Comparison of ENCODE assay signal across 28 cellular contexts in genomic region chr9:135979472-135980166, GRCh38. TPM values are rescaled to one million over a fixed set of nuclear protein-coding genes. Genes with fewer than 3 reads are reported as not detected.
DNase-seq lines count a peak whose midpoint lies in the region; ATAC-seq, FAIRE-seq and TF ChIP-seq lines count a peak whose summit lies in the region.
"Had no signal": no experiment of that assay in that cellular context is flagged by ENCODE, and none has a peak within 500 bp of the region (broad histone marks: within the 10 kb centered on the region; RNA-seq: fewer than 3 reads in every experiment).

No MANE protein-coding gene starts in this region.

- CTCF ChIA-PET in activated CD8-positive, alpha-beta T cell treated with anti-CD3 and anti-CD28 coated beads, Interleukin-2, amount 10 ng/mL, durations not matched to agents 7 days and 5 days (lab: Charles Lee) = interaction anchor here (1.5 kb wide), 1 partner anchor 143 kb away, joined by 4 read pairs; no protein-coding TSS in a partner anchor
- CTCF ChIA-PET in activated CD8-positive, alpha-beta T cell treated with anti-CD3 and anti-CD28 coated beads for 36 hours (lab: Charles Lee) = interaction anchor here (1.5 kb wide), 1 partner anchor 12 kb away, joined by 4 read pairs; no protein-coding TSS in a partner anchor
- CTCF ChIA-PET in HepG2 (lab: Yijun Ruan, JAX; ENCODE audit: low intra/inter-chr PET ratio, low total read pairs) = no interaction called here

- peak; percentile 4 for ATAC-seq in activated CD8-positive, alpha-beta T cell treated with anti-CD3 and anti-CD28 coated beads, Interleukin-2, amount 10 ng/mL, durations not matched to agents 7 days and 5 days
- ATAC-seq in activated CD8-positive, alpha-beta T cell treated with anti-CD3 and anti-CD28 coated beads for 36 hours = no peak
- ATAC-seq in HepG2 (peak; percentile 17), GM18505 (IDR thresholded peaks at IDR 0.05; ENCODE audit: unreplicated experiment) (no peak), HG03196 (IDR thresholded peaks at IDR 0.05; ENCODE audit: unreplicated experiment) (no peak)

- no peaks in the 10 kb centered on the region for H3K79me2 ChIP-seq in HepG2 (ENCODE audit: insufficient read depth, low read length)

- H3K4me3 Mint-ChIP-seq in activated CD8-positive, alpha-beta T cell treated with anti-CD3 and anti-CD28 coated beads, Interleukin-2, amount 10 ng/mL, durations not matched to agents 7 days and 5 days = peak overlapping the region; percentile 22
- no peak overlapping the region for H3K4me3 Mint-ChIP-seq in activated CD8-positive, alpha-beta T cell treated with anti-CD3 and anti-CD28 coated beads for 36 hours
- H3K4me3 Mint-ChIP-seq in activated naive CD8-positive, alpha-beta T cell treated with anti-CD3 and anti-CD28 coated beads for 36 hours = peak overlapping the region; percentile 40
- H3K4me3 Mint-ChIP-seq: activated CD4-positive, alpha-beta T cell treated with anti-CD3 and anti-CD28 coated beads for 36 hours; HFFc6 had no signal

- no peak for TF ChIP-seq RAD21 in HepG2 (CRISPR knock-in tag; IDR thresholded peaks at IDR 0.05)

- no peak for TF ChIP-seq EP300 in HepG2 (IDR thresholded peaks at IDR 0.05; ENCODE audit: low read depth in 2 of 2, low read length in 2 of 2)
- no peak for TF ChIP-seq EP300 in HepG2 (CRISPR knock-in tag; IDR thresholded peaks at IDR 0.05; ENCODE audit: borderline replicate concordance)

- H3K27me3 ChIP-seq in HepG2 (ENCODE audit: control insufficient read depth in 1 of 2, insufficient read depth in 2 of 2, low read length in 2 of 2) = peaks cover 23 to 66% of the 10 kb centered on the region in 2 experiments
- H3K27me3 ChIP-seq: colonic mucosa, testis, uterus had no signal

- H3K36me3 Mint-ChIP-seq in activated CD8-positive, alpha-beta T cell treated with anti-CD3 and anti-CD28 coated beads, Interleukin-2, amount 10 ng/mL, durations not matched to agents 7 days and 5 days (ENCODE audit: low read depth) = no peaks in the 10 kb centered on the region
- H3K36me3 Mint-ChIP-seq in activated CD8-positive, alpha-beta T cell treated with anti-CD3 and anti-CD28 coated beads for 36 hours (ENCODE audit: low read depth) = no peaks in the 10 kb centered on the region
- H3K36me3 Mint-ChIP-seq in activated naive CD8-positive, alpha-beta T cell treated with anti-CD3 and anti-CD28 coated beads for 36 hours = no peaks in the 10 kb centered on the region
- H3K36me3 Mint-ChIP-seq: stimulated activated naive B cell treated with anti-CD40 and anti-IgM and Interleukin-4, amounts not matched to agents 10 μg/mL and 1 μg/mL and 100 μg/mL, for 72 hours had no signal

- intact Hi-C loops in activated CD8-positive, alpha-beta T cell treated with anti-CD3 and anti-CD28 coated beads for 36 hours (cut with micrococcal nuclease) = no loop called here
- intact Hi-C loops in HepG2 (cut with micrococcal nuclease; ENCODE audit: unreplicated experiment) = no loop called here
- intact Hi-C loops in posterior vena cava (cut with DNase I) = loop anchor here in 1 of 2 donors (1.0 kb wide), 1 partner anchor 22 kb away; no protein-coding TSS in a partner anchor

- DNase-seq in activated CD8-positive, alpha-beta T cell treated with anti-CD3 and anti-CD28 coated beads, Interleukin-2, amount 10 ng/mL, durations not matched to agents 7 days and 5 days = no peak
- no peak for DNase-seq in activated CD8-positive, alpha-beta T cell treated with anti-CD3 and anti-CD28 coated beads for 36 hours
- no peak for DNase-seq in activated naive CD8-positive, alpha-beta T cell treated with anti-CD3 and anti-CD28 coated beads for 36 hours
- DNase-seq in HepG2 (ENCODE audit: low spot score) (no peak), posterior vena cava (ENCODE audit: low spot score) (no peak)
- DNase-seq in activated T-cell treated with anti-CD3 and anti-CD28 coated beads, Interleukin-2, amount 50 U/mL, for 48 hours = no peak
- DNase-seq: Calu3; colonic mucosa; foreskin fibroblast; heart right ventricle; HFFc6; left cardiac atrium; mammary epithelial cell; NCI-H1417 treated with DMSO at 0.1 percent for 48 hours; NCI-H2081; NCI-H345; NCI-H774; stimulated activated naive B cell treated with anti-CD40 and anti-IgM and Interleukin-4, amounts not matched to agents 10 μg/mL and 1 μg/mL and 100 μg/mL, for 72 hours; testis; uterus had no signal

- no peak overlapping the region for H3K4me3 ChIP-seq in HepG2 (replicated peaks in 1 of 3; ENCODE audit: insufficient read depth in 1 of 3, low read depth in 2 of 3, low read length in 3 of 3)
- H3K4me3 ChIP-seq: breast epithelium, colonic mucosa, heart right ventricle, testis, uterus had no signal

- 0 out of 2 replicates have a peak, but pooled peaks cover 2% of the 10 kb centered on the region for H4K20me1 ChIP-seq in HepG2 (ENCODE audit: insufficient read depth, low read length)

- H3K9me3 ChIP-seq in HepG2 (ENCODE audit: low read length) = no peaks in the 10 kb centered on the region
- H3K9me3 ChIP-seq: breast epithelium, colonic mucosa, heart right ventricle, testis, uterus had no signal

- no peaks in the 10 kb centered on the region for H3K9me3 Mint-ChIP-seq in activated CD8-positive, alpha-beta T cell treated with anti-CD3 and anti-CD28 coated beads, Interleukin-2, amount 10 ng/mL, durations not matched to agents 7 days and 5 days (ENCODE audit: insufficient read depth)
- no peaks in the 10 kb centered on the region for H3K9me3 Mint-ChIP-seq in activated CD8-positive, alpha-beta T cell treated with anti-CD3 and anti-CD28 coated beads for 36 hours
- H3K9me3 Mint-ChIP-seq in activated naive CD8-positive, alpha-beta T cell treated with anti-CD3 and anti-CD28 coated beads for 36 hours = no peaks in the 10 kb centered on the region
- H3K9me3 Mint-ChIP-seq: activated T-cell treated with anti-CD3 and anti-CD28 coated beads, Interleukin-2, amount 50 U/mL, for 4 hours; HFFc6; stimulated activated naive B cell treated with anti-CD40 and anti-IgM and Interleukin-4, amounts not matched to agents 10 μg/mL and 1 μg/mL and 100 μg/mL, for 72 hours had no signal

- H3K4me1 ChIP-seq in HepG2 (ENCODE audit: insufficient read depth, low read length) = no peaks in the 10 kb centered on the region
- H3K4me1 ChIP-seq: breast epithelium, colonic mucosa, uterus had no signal

- H3K27ac ChIP-seq in HepG2 (ENCODE audit: extremely low read length, insufficient read depth, low read length) = no peak overlapping the region
- H3K27ac ChIP-seq: breast epithelium, colonic mucosa, heart right ventricle, KMS-11, uterus had no signal

- H3K36me3 ChIP-seq in HepG2 (replicated peaks in 1 of 2; ENCODE audit: control insufficient read depth in 1 of 2, insufficient read depth in 2 of 2, low read length in 2 of 2) = no peaks in the 10 kb centered on the region
- H3K36me3 ChIP-seq: breast epithelium, colonic mucosa, heart right ventricle, uterus had no signal

- H3K4me1 Mint-ChIP-seq in activated CD8-positive, alpha-beta T cell treated with anti-CD3 and anti-CD28 coated beads, Interleukin-2, amount 10 ng/mL, durations not matched to agents 7 days and 5 days (ENCODE audit: low read depth) = peaks cover 12% of the 10 kb centered on the region
- peaks cover 11% of the 10 kb centered on the region for H3K4me1 Mint-ChIP-seq in activated CD8-positive, alpha-beta T cell treated with anti-CD3 and anti-CD28 coated beads for 36 hours (ENCODE audit: low read depth)
- H3K4me1 Mint-ChIP-seq in activated naive CD8-positive, alpha-beta T cell treated with anti-CD3 and anti-CD28 coated beads for 36 hours = peaks cover 8% of the 10 kb centered on the region

- H2AFZ ChIP-seq in HepG2 (ENCODE audit: low read length) = no peak overlapping the region

- H3K27me3 Mint-ChIP-seq in activated CD8-positive, alpha-beta T cell treated with anti-CD3 and anti-CD28 coated beads, Interleukin-2, amount 10 ng/mL, durations not matched to agents 7 days and 5 days (ENCODE audit: low read depth) = no peaks in the 10 kb centered on the region
- H3K27me3 Mint-ChIP-seq in activated CD8-positive, alpha-beta T cell treated with anti-CD3 and anti-CD28 coated beads for 36 hours = no peaks in the 10 kb centered on the region
- no peaks in the 10 kb centered on the region for H3K27me3 Mint-ChIP-seq in activated naive CD8-positive, alpha-beta T cell treated with anti-CD3 and anti-CD28 coated beads for 36 hours
- H3K27me3 Mint-ChIP-seq: activated CD4-positive, alpha-beta T cell treated with anti-CD3 and anti-CD28 coated beads for 36 hours had no signal

- no peak for TF ChIP-seq CTCF in activated CD8-positive, alpha-beta T cell treated with anti-CD3 and anti-CD28 coated beads for 36 hours (IDR thresholded peaks at IDR 0.05)
- no peak for TF ChIP-seq CTCF in HepG2 (CRISPR knock-in tag; IDR thresholded peaks at IDR 0.05)

- no peak for TF ChIP-seq POLR2A in HepG2 (IDR thresholded peaks at IDR 0.05; ENCODE audit: insufficient read depth in 1 of 2, low read depth in 2 of 2, low read length in 2 of 2)
- TF ChIP-seq POLR2A in GM18505 (IDR thresholded peaks at IDR 0.05; ENCODE audit: borderline replicate concordance, extremely low read depth, insufficient read depth, insufficient read length) = no peak

- H3K9ac ChIP-seq in HepG2 (ENCODE audit: insufficient read depth, low read depth, low read length) = no peak overlapping the region
- H3K9ac ChIP-seq: KMS-11 had no signal

- POLR2A ChIA-PET in activated CD8-positive, alpha-beta T cell treated with anti-CD3 and anti-CD28 coated beads, Interleukin-2, amount 10 ng/mL, durations not matched to agents 7 days and 5 days (lab: Charles Lee) = interaction anchor here (0.6 to 0.7 kb wide), 2 partner anchors 108 to 115 kb away, joined by 3 read pairs; partner anchors contain the start of gene NACC2
- POLR2A ChIA-PET in activated CD8-positive, alpha-beta T cell treated with anti-CD3 and anti-CD28 coated beads for 36 hours (lab: Charles Lee) = interaction anchor here (0.9 to 1.0 kb wide), 2 partner anchors 10 to 18 kb away, joined by 3 read pairs; partner anchors contain the start of gene UBAC1
- POLR2A ChIA-PET in HepG2 (lab: Yijun Ruan, JAX) = no interaction called here

- in situ Hi-C loops in HepG2 (cut with HindIII; ENCODE audit: extremely low pct_ligation_motif_present, low pct_unique_long_range_greater_than_20kb) = loop anchor here (25.0 kb wide), 1 partner anchor 283 kb away; no protein-coding TSS in a partner anchor

- H3K27ac Mint-ChIP-seq in activated CD8-positive, alpha-beta T cell treated with anti-CD3 and anti-CD28 coated beads, Interleukin-2, amount 10 ng/mL, durations not matched to agents 7 days and 5 days = peak overlapping the region; percentile 80
- no peak overlapping the region for H3K27ac Mint-ChIP-seq in activated CD8-positive, alpha-beta T cell treated with anti-CD3 and anti-CD28 coated beads for 36 hours
- no peak overlapping the region for H3K27ac Mint-ChIP-seq in activated naive CD8-positive, alpha-beta T cell treated with anti-CD3 and anti-CD28 coated beads for 36 hours
- H3K27ac Mint-ChIP-seq: activated CD4-positive, alpha-beta T cell treated with anti-CD3 and anti-CD28 coated beads for 36 hours; HFFc6; progenitor cell of endocrine pancreas had no signal

- no peak for FAIRE-seq in HepG2 (lab: Jason Lieb, UNC)
- FAIRE-seq: A204.1 had no signal

- no peak overlapping the region for H3K4me2 ChIP-seq in HepG2 (ENCODE audit: low read depth, low read length)
- H3K4me2 ChIP-seq: KMS-11 had no signal

- no TSS peak for BruUV-seq in HepG2 (replicated peaks; lab: Mats Ljungman, UMichigan)

- WGBS in HepG2 (ENCODE audit: low lambda C conversion rate) = 38% methylated on average over 3 of the region's 20 CpGs

RNA-seq across cellular contexts. Expression of gene UBAC1, which starts 18.4 kb away (rescaled TPM):
- 10 to 100 TPM; 29.3 to 31.9 TPM for total RNA-seq in activated CD8-positive, alpha-beta T cell treated with anti-CD3 and anti-CD28 coated beads, Interleukin-2, amount 10 ng/mL, durations not matched to agents 7 days and 5 days
- total RNA-seq in activated CD8-positive, alpha-beta T cell treated with anti-CD3 and anti-CD28 coated beads for 36 hours = 10 to 100 TPM; 32.4 to 34.3 TPM
- 10 to 100 TPM; 30.0 to 32.6 TPM for total RNA-seq in activated naive CD8-positive, alpha-beta T cell treated with anti-CD3 and anti-CD28 coated beads for 36 hours
- total RNA-seq in HepG2 (2016; rRNA removed; fragmentation: Illumina TruSeq; extraction: Trizol) (28.7 and 32.2 TPM in 2 replicates), posterior vena cava (10 to 100 TPM; 32.7 to 34.1 TPM)
- total RNA-seq in HepG2 (2016; cell fraction: cytosol; rRNA removed; fragmentation: Illumina TruSeq; extraction: Trizol; ENCODE audit: low read depth) = 64.3 and 65.0 TPM in 2 replicates
- 24.0 and 31.6 TPM in 2 replicates for total RNA-seq in HepG2 (2016; cell fraction: insoluble cytoplasmic fraction; rRNA removed; fragmentation: Illumina TruSeq; extraction: Trizol)
- total RNA-seq in HepG2 (2016; cell fraction: membrane; rRNA removed; fragmentation: Illumina TruSeq; extraction: Trizol) = 72.1 and 78.0 TPM in 2 replicates
- total RNA-seq in HepG2 (2016; cell fraction: nucleus; rRNA removed; fragmentation: Illumina TruSeq; extraction: Trizol) = 18.2 and 19.5 TPM in 2 replicates
- 30.2 and 34.1 TPM in 2 replicates for polyA plus RNA-seq in HepG2 (2011; rRNA removed)
- polyA plus RNA-seq in HepG2 (2011; cell fraction: cytosol; rRNA removed) = 21.2 and 27.8 TPM in 2 replicates
- polyA plus RNA-seq in HepG2 (2011; cell fraction: nucleus; rRNA removed) = 62.0 and 64.4 TPM in 2 replicates
- polyA plus RNA-seq in HepG2 (2012) = 11.8 and 12.0 TPM in 2 replicates
- polyA plus RNA-seq in HepG2 (2016; cell fraction: cytosol; fragmentation: Illumina TruSeq; extraction: Trizol; ENCODE audit: low read depth) = 61.3 and 64.0 TPM in 2 replicates
- polyA plus RNA-seq in HepG2 (2016; cell fraction: insoluble cytoplasmic fraction; fragmentation: Illumina TruSeq; extraction: Trizol; ENCODE audit: low read depth) = 30.7 and 32.1 TPM in 2 replicates
- 65.3 TPM in 2 replicates for polyA plus RNA-seq in HepG2 (2016; cell fraction: membrane; fragmentation: Illumina TruSeq; extraction: Trizol; ENCODE audit: low read depth)
- 36.3 and 39.7 TPM in 2 replicates for polyA plus RNA-seq in HepG2 (2016; cell fraction: nucleus; fragmentation: Illumina TruSeq; extraction: Trizol; ENCODE audit: insufficient read depth, low read depth)
- 13.4 and 58.0 TPM in 2 replicates for polyA minus RNA-seq in HepG2 (2011; rRNA and poly(A)+ RNA removed; ENCODE audit: low replicate concordance)
- polyA minus RNA-seq in HepG2 (2011; cell fraction: cytosol; rRNA and poly(A)+ RNA removed) = 6.0 and 8.0 TPM in 2 replicates
- polyA minus RNA-seq in HepG2 (2011; cell fraction: nucleus; rRNA and poly(A)+ RNA removed) = 11.2 and 18.6 TPM in 2 replicates

Comparison
In these comparisons a context has a peak if more than half of its experiments do, and no peak if none do; other contexts are left out.
1. ATAC-seq: peak in activated CD8-positive, alpha-beta T cell treated with anti-CD3 and anti-CD28 coated beads, Interleukin-2, amount 10 ng/mL, durations not matched to agents 7 days and 5 days (single experiment) and HepG2 (single experiment); none in activated CD8-positive, alpha-beta T cell treated with anti-CD3 and anti-CD28 coated beads for 36 hours (single experiment), GM18505 (single experiment) and HG03196 (single experiment).